In the genomic region with DNA sequence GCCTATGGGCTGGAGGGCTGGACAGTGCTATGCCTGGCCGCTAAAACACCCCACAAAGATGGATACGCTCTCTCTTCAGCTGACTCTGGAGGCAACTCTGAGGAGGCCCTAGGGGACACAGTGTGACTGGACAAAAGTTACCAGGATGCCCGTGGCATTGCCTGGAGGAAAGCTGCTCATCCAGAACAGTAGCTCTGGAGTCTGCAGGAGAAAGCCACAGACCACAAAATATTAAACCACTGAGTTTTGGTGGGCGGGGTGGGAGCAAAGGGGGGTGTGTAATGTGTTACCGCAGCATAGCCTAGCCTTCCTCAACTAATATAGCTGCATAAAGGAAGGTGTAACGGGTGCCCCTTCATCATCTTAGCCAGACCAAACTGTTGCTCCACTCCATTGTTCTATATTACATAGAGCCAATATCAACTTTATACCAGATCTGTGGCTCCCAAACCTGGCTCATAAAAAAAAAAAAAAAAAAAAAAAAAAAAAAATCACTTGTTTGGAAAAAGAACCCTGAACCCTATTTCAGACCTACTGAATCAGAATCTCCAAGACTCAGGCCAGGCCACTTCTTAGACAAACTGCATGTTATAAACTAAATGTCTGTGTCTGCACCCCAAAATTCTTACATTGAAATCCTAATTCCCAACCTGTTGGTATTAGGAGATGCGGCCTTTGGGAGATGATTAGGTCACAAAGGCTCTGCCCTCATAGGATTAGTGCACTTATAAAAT, we compare ENCODE assay signal across 28 cellular contexts.
DNase-seq lines count a peak whose midpoint lies in the region; ATAC-seq and TF ChIP-seq lines count a peak whose summit lies in the region.
"Had no signal": no experiment of that assay in that cellular context is flagged by ENCODE, and none has a peak within 500 bp of the region (broad histone marks: within the 10 kb centered on the region; RNA-seq: fewer than 3 reads in every experiment).

No MANE protein-coding gene starts in this region.

- no peaks in the 10 kb centered on the region for H3K27me3 ChIP-seq in aorta (ENCODE audit: control insufficient read depth in 1 of 2, insufficient read depth in 2 of 2, low read length in 1 of 2)
- no peaks in the 10 kb centered on the region for H3K27me3 ChIP-seq in vagina
- H3K27me3 ChIP-seq: adrenal gland had no signal

- no peak for DNase-seq in activated naive CD4-positive, alpha-beta T cell treated with anti-CD3 and anti-CD28 coated beads, Interleukin-2, amount 10 ng/mL, durations not matched to agents 7 days and 5 days
- DNase-seq in activated naive CD4-positive, alpha-beta T cell treated with Interleukin-2 at 50 U/mL for 16 hours = no peak
- DNase-seq in RPMI7951 (ENCODE audit: low read depth) = peak; percentile 53
- DNase-seq in kidney tubule cell (ENCODE audit: low spot score) = peak; percentile 84
- no peak for DNase-seq in aorta
- no peak for DNase-seq in vagina (ENCODE audit: extremely low spot score in 2 of 2)
- DNase-seq in NCI-H2081 (lab: John Stamatoyannopoulos, UW) = no peak
- no peak for DNase-seq in mucosa of gallbladder (ENCODE audit: low spot score)
- DNase-seq: 8988T; activated CD4-positive, alpha-beta T cell treated with anti-CD3 and anti-CD28 coated beads for 4 hours; activated naive CD4-positive, alpha-beta T cell; activated T-cell treated with anti-CD3 and anti-CD28 coated beads, Interleukin-2, amount 50 U/mL, for 48 hours; adrenal gland; CD4-positive, CD25-positive, alpha-beta regulatory T cell; effector CD4-positive, alpha-beta T cell; head of caudate nucleus; IMR-90; kidney glomerular epithelial cell; NCI-H2029; NCI-H345; NCI-H82; stimulated activated naive CD8-positive, alpha-beta T cell treated with anti-CD3 and anti-CD28 coated beads, Interleukin-15, Interleukin-2, amounts not matched to agents 100 U/mL and 50 U/mL, for 24 hours had no signal

- no peak overlapping the region for H3K4me3 Mint-ChIP-seq in activated naive CD4-positive, alpha-beta T cell treated with anti-CD3 and anti-CD28 coated beads, Interleukin-2, amount 10 ng/mL, durations not matched to agents 7 days and 5 days
- H3K4me3 Mint-ChIP-seq: brain had no signal

- H3K4me3 ChIP-seq in aorta (ENCODE audit: low read length in 2 of 2) = no peak overlapping the region
- H3K4me3 ChIP-seq in vagina = no peak overlapping the region
- H3K4me3 ChIP-seq: adrenal gland, lung, thoracic aorta had no signal

- H3K9me3 Mint-ChIP-seq in activated naive CD4-positive, alpha-beta T cell treated with anti-CD3 and anti-CD28 coated beads, Interleukin-2, amount 10 ng/mL, durations not matched to agents 7 days and 5 days = no peaks in the 10 kb centered on the region
- H3K9me3 Mint-ChIP-seq: T-helper 2 cell treated with Interferon-gamma antibody and Interleukin-4, amounts not matched to agents 5 μg/mL and 100 μg/mL, for 36 hours had no signal

- intact Hi-C loops in aorta (cut with DNase I) (no loop called here), vagina (cut with DNase I) (no loop called here)

- ATAC-seq in aorta (ENCODE audit: low FRiP score) = peak; percentile 19
- ATAC-seq: sciatic nerve; stimulated activated naive CD8-positive, alpha-beta T cell treated with anti-CD3 and anti-CD28 coated beads, Interleukin-15, Interleukin-2, amounts not matched to agents 100 U/mL and 50 U/mL, for 24 hours had no signal

- H3K36me3 ChIP-seq in aorta (ENCODE audit: control insufficient read depth in 1 of 2, insufficient read depth in 2 of 2, low read length in 1 of 2) (no peaks in the 10 kb centered on the region), vagina (no peaks in the 10 kb centered on the region)
- H3K36me3 ChIP-seq: adrenal gland, thoracic aorta had no signal

- H3K9me3 ChIP-seq in aorta (ENCODE audit: control insufficient read depth, low read length) (no peaks in the 10 kb centered on the region), vagina (no peaks in the 10 kb centered on the region)
- H3K9me3 ChIP-seq: adrenal gland, thoracic aorta had no signal

- peaks cover 21% of the 10 kb centered on the region for H3K36me3 Mint-ChIP-seq in activated naive CD4-positive, alpha-beta T cell treated with anti-CD3 and anti-CD28 coated beads, Interleukin-2, amount 10 ng/mL, durations not matched to agents 7 days and 5 days

- H3K27ac Mint-ChIP-seq in activated naive CD4-positive, alpha-beta T cell treated with anti-CD3 and anti-CD28 coated beads, Interleukin-2, amount 10 ng/mL, durations not matched to agents 7 days and 5 days = peak overlapping the region; percentile 37

- no peak for TF ChIP-seq CTCF in vagina (IDR thresholded peaks at IDR 0.05)

- H3K27me3 Mint-ChIP-seq in activated naive CD4-positive, alpha-beta T cell treated with anti-CD3 and anti-CD28 coated beads, Interleukin-2, amount 10 ng/mL, durations not matched to agents 7 days and 5 days = no peaks in the 10 kb centered on the region
- H3K27me3 Mint-ChIP-seq: brain; CD4-positive, CD25-positive, alpha-beta regulatory T cell had no signal

- TF ChIP-seq POLR2A in vagina (IDR thresholded peaks at IDR 0.05) = no peak

- 92 to 95% methylated on average over 7 of the region's 7 CpGs for WGBS in aorta, 2 donors

- H3K4me1 ChIP-seq in aorta (ENCODE audit: control insufficient read depth in 1 of 2, insufficient read depth in 2 of 2, low read length in 2 of 2) = peaks cover 6 to 7% of the 10 kb centered on the region in 2 donors
- peaks cover 13% of the 10 kb centered on the region for H3K4me1 ChIP-seq in vagina

- CTCF ChIA-PET in activated naive CD4-positive, alpha-beta T cell treated with anti-CD3 and anti-CD28 coated beads, Interleukin-2, amount 10 ng/mL, durations not matched to agents 7 days and 5 days (lab: Charles Lee) = interaction anchor here (0.9 to 1.1 kb wide), 3 partner anchors 17 to 54 kb away, joined by 3 read pairs; no protein-coding TSS in a partner anchor

- H3K27ac ChIP-seq in aorta (ENCODE audit: low read depth in 1 of 2, low read length in 2 of 2) = no peak overlapping the region
- no peak overlapping the region for H3K27ac ChIP-seq in vagina
- H3K27ac ChIP-seq: adrenal gland, thoracic aorta, VCaP had no signal

- H3K4me1 Mint-ChIP-seq in activated naive CD4-positive, alpha-beta T cell treated with anti-CD3 and anti-CD28 coated beads, Interleukin-2, amount 10 ng/mL, durations not matched to agents 7 days and 5 days = peaks cover 39% of the 10 kb centered on the region

Comparison
In these comparisons a context has a peak if more than half of its experiments do, and no peak if none do; other contexts are left out.
1. DNase-seq: peak in RPMI7951 (single experiment) and kidney tubule cell (single experiment); none in activated naive CD4-positive, alpha-beta T cell treated with anti-CD3 and anti-CD28 coated beads, Interleukin-2, amount 10 ng/mL, durations not matched to agents 7 days and 5 days (single experiment), activated naive CD4-positive, alpha-beta T cell treated with Interleukin-2 at 50 U/mL for 16 hours (single experiment), aorta (0 of 2), vagina (0 of 2), NCI-H2081 (0 of 2) and mucosa of gallbladder (single experiment).